In genomic region chr3:160373655-160374054, GRCh38 we compare ENCODE assay signal across 27 cellular contexts.
"Had no signal": no experiment of that assay in that cellular context is flagged by ENCODE, and none has a peak within 500 bp of the region (broad histone marks: within the 10 kb centered on the region; RNA-seq: fewer than 3 reads in every experiment).

No MANE protein-coding gene starts in this region.

- H3K27me3 ChIP-seq: gastroesophageal sphincter, heart left ventricle, hepatocyte, neural progenitor cell, right atrium auricular region, tibial nerve, upper lobe of left lung had no signal

- H3K4me2 ChIP-seq: hepatocyte, neural progenitor cell had no signal

- H2AFZ ChIP-seq: hepatocyte, neural progenitor cell, parathyroid adenoma had no signal

- FAIRE-seq: endothelial cell of umbilical vein, kidney, urothelium cell line had no signal

- DNase-seq: dermis blood vessel endothelial cell; effector memory CD4-positive, alpha-beta T cell; heart left ventricle; kidney; mucosa of descending colon; naive thymus-derived CD4-positive, alpha-beta T cell; stimulated activated CD4-positive, alpha-beta T cell treated with anti-CD3 and anti-CD28 coated beads, Interleukin-15, amount 100 ng/mL, for 24 hours; stimulated activated CD4-positive, alpha-beta T cell treated with anti-CD3 and anti-CD28 coated beads, Interleukin-2, amount 100 ng/mL, for 48 hours; stimulated activated naive B cell treated with anti-CD40 and anti-IgM and Interleukin-4, amounts not matched to agents 10 μg/mL and 1 μg/mL and 100 μg/mL, for 72 hours; upper lobe of left lung had no signal

- H3K4me1 Mint-ChIP-seq: nephron, neural progenitor cell had no signal

- H3K27ac ChIP-seq: coronary artery, gastroesophageal sphincter, heart left ventricle, hepatocyte, neural progenitor cell, parathyroid adenoma, right atrium auricular region, tibial nerve, upper lobe of left lung had no signal

- ATAC-seq: gastroesophageal sphincter; heart left ventricle; mucosa of descending colon; naive thymus-derived CD4-positive, alpha-beta T cell; sciatic nerve; stimulated activated naive B cell treated with anti-CD40 and anti-IgM and Interleukin-4, amounts not matched to agents 10 μg/mL and 1 μg/mL and 100 μg/mL, for 72 hours had no signal

- H3K9ac ChIP-seq: neural progenitor cell, parathyroid adenoma had no signal

- H3K4me3 ChIP-seq: coronary artery, gastroesophageal sphincter, heart left ventricle, hepatocyte, lung, mucosa of descending colon, neural progenitor cell, right atrium auricular region, thoracic aorta, tibial nerve, upper lobe of left lung had no signal

- H3K4me1 ChIP-seq: gastroesophageal sphincter, heart left ventricle, neural progenitor cell, parathyroid adenoma, tibial nerve had no signal

- H3K9me3 ChIP-seq: gastroesophageal sphincter, heart left ventricle, mucosa of descending colon, right atrium auricular region, thoracic aorta, tibial nerve, upper lobe of left lung had no signal

- H3K79me2 ChIP-seq: hepatocyte, parathyroid adenoma had no signal

- H3K27me3 Mint-ChIP-seq: memory B cell; naive thymus-derived CD4-positive, alpha-beta T cell; progenitor cell of endocrine pancreas; stimulated activated naive B cell treated with anti-CD40 and anti-IgM and Interleukin-4, amounts not matched to agents 10 μg/mL and 1 μg/mL and 100 μg/mL, for 72 hours; stimulated activated naive CD8-positive, alpha-beta T cell treated with anti-CD3 and anti-CD28 coated beads, Interleukin-15, Interleukin-2, amounts not matched to agents 100 ng/mL and 50 ng/mL, for 24 hours had no signal

- H3K27ac Mint-ChIP-seq: memory B cell; mesothelial cell of epicardium; naive thymus-derived CD4-positive, alpha-beta T cell; neural progenitor cell; stimulated activated naive B cell treated with anti-CD40 and anti-IgM and Interleukin-4, amounts not matched to agents 10 μg/mL and 1 μg/mL and 100 μg/mL, for 72 hours; stimulated activated naive CD8-positive, alpha-beta T cell treated with anti-CD3 and anti-CD28 coated beads, Interleukin-15, Interleukin-2, amounts not matched to agents 100 ng/mL and 50 ng/mL, for 24 hours had no signal

- H3K4me3 Mint-ChIP-seq: memory B cell; mesothelial cell of epicardium; naive thymus-derived CD4-positive, alpha-beta T cell; nephron; neural progenitor cell; stimulated activated naive B cell treated with anti-CD40 and anti-IgM and Interleukin-4, amounts not matched to agents 10 μg/mL and 1 μg/mL and 100 μg/mL, for 72 hours; stimulated activated naive CD8-positive, alpha-beta T cell treated with anti-CD3 and anti-CD28 coated beads, Interleukin-15, Interleukin-2, amounts not matched to agents 100 ng/mL and 50 ng/mL, for 24 hours had no signal
